ENCODE assay signal across 18 cellular contexts in genomic region chr5:154236011-154236410, GRCh38.
"Had no signal": no experiment of that assay in that cellular context is flagged by ENCODE, and none has a peak within 500 bp of the region (broad histone marks: within the 10 kb centered on the region; RNA-seq: fewer than 3 reads in every experiment).

No MANE protein-coding gene starts in this region.

- H3K4me3 ChIP-seq: MG63 had no signal

- H3K9me3 ChIP-seq: MG63, SK-N-SH had no signal

- H3K36me3 ChIP-seq: MG63 had no signal

- H3K27me3 ChIP-seq: MG63 had no signal

- H3K9ac ChIP-seq: SK-N-SH had no signal

- FAIRE-seq: RCC 7860 had no signal

- DNase-seq: KBM-7, MG63, NCI-H1092, NCI-H1105 treated with DMSO at 0.1 percent for 48 hours, NCI-H1417 treated with DMSO at 0.1 percent for 48 hours, NCI-H146, NCI-H1694 treated with DMSO at 0.1 percent for 48 hours, NCI-H1930, NCI-H2081, NCI-H2107, NCI-H345, NCI-H446 treated with DMSO at 0.1 percent for 48 hours, NCI-H510A treated with DMSO at 0.1 percent for 48 hours, NCI-H526, Right ventricle myocardium superior, RPMI8226, SK-N-SH had no signal

- H3K4me2 ChIP-seq: SK-N-SH had no signal
